ENCODE assay signal across 8 cellular contexts in the genomic region with DNA sequence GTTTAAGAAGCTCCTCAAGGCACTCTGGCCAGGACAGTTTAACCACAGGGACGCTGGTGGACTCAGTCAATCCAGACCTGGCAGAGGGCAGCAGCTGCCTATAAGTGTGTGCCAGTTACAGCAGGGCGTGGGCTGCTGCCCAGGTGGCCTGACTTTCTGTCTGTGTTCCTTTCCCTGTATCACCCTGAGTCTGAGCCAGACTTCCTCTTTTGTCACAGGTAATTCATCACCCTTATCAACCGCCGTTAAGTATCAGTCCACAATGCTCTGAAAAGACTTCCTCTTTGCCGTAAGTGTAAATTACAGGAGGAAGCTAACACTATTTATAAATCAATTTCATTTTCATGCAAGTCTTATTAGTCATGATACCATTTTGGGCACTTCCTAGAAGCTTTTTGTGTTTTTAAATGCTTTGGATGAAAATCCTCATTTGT. TPM values are rescaled to one million over a fixed set of nuclear protein-coding genes. Genes with fewer than 3 reads are reported as not detected.
A peak's percentile ranks its signal among the peaks of the same experiment; 100 is the strongest.
DNase-seq lines count a peak whose midpoint lies in the region; ATAC-seq, FAIRE-seq and TF ChIP-seq lines count a peak whose summit lies in the region.

No MANE protein-coding gene starts in this region.

- ATAC-seq in GM18502 (IDR thresholded peaks at IDR 0.05; ENCODE audit: poor library complexity, unreplicated experiment) (peak; percentile 73), GM21825 (IDR thresholded peaks at IDR 0.05; ENCODE audit: unreplicated experiment) (peak; percentile 79), sciatic nerve (no peak)

- peak overlapping the region; percentile 78 for H3K27ac ChIP-seq in endothelial cell of umbilical vein (ENCODE audit: insufficient read depth, low read depth, low read length)
- peak overlapping the region; percentile 49 to 90 (median 84) for H3K27ac ChIP-seq in spleen

- dilution Hi-C loops in endothelial cell of umbilical vein (cut with MboI; ENCODE audit: extremely low pct_ligation_motif_present, low sequenced_read_pairs), result no loop called here

- FAIRE-seq in endothelial cell of umbilical vein (lab: Jason Lieb, UNC), result peak; percentile 73

- peak; percentile 9 for DNase-seq in M059J (ENCODE audit: low read depth)
- peak; percentile 78 for DNase-seq in SKM-1 (lab: John Stamatoyannopoulos, UW; ENCODE audit: unreplicated experiment)
- DNase-seq in endothelial cell of umbilical vein (ENCODE audit: low read depth, low spot score), result peak; percentile 85
- DNase-seq in spleen, result peak; percentile 87
- no peak for DNase-seq in erythroblast (lab: John Stamatoyannopoulos, UW)
- no peak for DNase-seq in sciatic nerve (ENCODE audit: low spot score)

- H3K9me3 ChIP-seq in endothelial cell of umbilical vein (replicated peaks; ENCODE audit: control insufficient read depth, insufficient read depth, low read length) (no peaks in the 10 kb centered on the region), spleen (no peaks in the 10 kb centered on the region)

- intact Hi-C loops in endothelial cell of umbilical vein (cut with micrococcal nuclease) (loop anchor here (1.0 kb wide), 1 partner anchor 9 kb away; no protein-coding TSS in a partner anchor), spleen (cut with DNase I; ENCODE audit: low total_unique reads) (no loop called here), sciatic nerve (cut with DNase I) (no loop called here)

- H3K27me3 ChIP-seq in endothelial cell of umbilical vein (ENCODE audit: control insufficient read depth in 2 of 2, insufficient read depth in 2 of 2, low read length in 2 of 2) (no peaks in the 10 kb centered on the region), spleen (replicated peaks in 1 of 7) (no peaks in the 10 kb centered on the region)

- peaks cover 92% of the 10 kb centered on the region for H3K79me2 ChIP-seq in endothelial cell of umbilical vein (ENCODE audit: control insufficient read depth, insufficient read depth, low read length)

- H3K4me3 ChIP-seq in endothelial cell of umbilical vein (replicated peaks in 1 of 3; ENCODE audit: insufficient read depth in 1 of 3, low read depth in 1 of 3, low read length in 3 of 3) (peak overlapping the region in 1 of 3 experiments; percentile 41), spleen (peak overlapping the region in 4 of 8 donors; percentile 8 to 55 (median 16))

- peak overlapping the region; percentile 40 for H3K9ac ChIP-seq in endothelial cell of umbilical vein (replicated peaks; ENCODE audit: extremely low read depth, insufficient read depth, low read length)

- peaks cover 0 to 2% of the 10 kb centered on the region in 2 experiments for H3K36me3 ChIP-seq in endothelial cell of umbilical vein (ENCODE audit: control insufficient read depth in 2 of 2, extremely low read depth in 1 of 2, insufficient read depth in 2 of 2, low read length in 2 of 2)
- H3K36me3 ChIP-seq in spleen, result no peaks in the 10 kb centered on the region

- TF ChIP-seq POLR2A in endothelial cell of umbilical vein (IDR thresholded peaks at IDR 0.05; ENCODE audit: low read depth, low read length), result no peak
- no peak for TF ChIP-seq POLR2A in spleen (IDR thresholded peaks at IDR 0.05)
- no peak for TF ChIP-seq POLR2A in erythroblast (IDR thresholded peaks at IDR 0.05; ENCODE audit: low read length)

- POLR2A ChIA-PET in endothelial cell of umbilical vein (lab: Charles Lee), result interaction anchor here (0.7 to 1.3 kb wide), 2 partner anchors 10 to 620 kb away, joined by 3 to 7 read pairs; a partner anchor contains a TSS

- H4K20me1 ChIP-seq in endothelial cell of umbilical vein (replicated peaks; ENCODE audit: control insufficient read depth, extremely low read depth, insufficient read depth, low read length), result no peaks in the 10 kb centered on the region

- H2AFZ ChIP-seq in endothelial cell of umbilical vein (ENCODE audit: low read depth, low read length), result no peak overlapping the region

- no peak for TF ChIP-seq CTCF in endothelial cell of umbilical vein (IDR thresholded peaks at IDR 0.05; ENCODE audit: extremely low read depth in 1 of 2, insufficient read depth in 1 of 2, low read depth in 1 of 2, low read length in 2 of 2)
- no peak for TF ChIP-seq CTCF in spleen (IDR thresholded peaks at IDR 0.05 in 8 of 11, conservative IDR thresholded peaks at IDR 0.05 in 3 of 11)

- WGBS in spleen, 5 donors, result 5 to 11% (median 6%) methylated on average over 5 of the region's 5 CpGs

- peaks cover 33% of the 10 kb centered on the region for H3K4me1 ChIP-seq in endothelial cell of umbilical vein (ENCODE audit: control insufficient read depth, extremely low read depth, insufficient read depth, low read length)
- peaks cover 42 to 96% (median 91%) of the 10 kb centered on the region in 6 donors for H3K4me1 ChIP-seq in spleen

- CTCF ChIA-PET in endothelial cell of umbilical vein (lab: Charles Lee), result interaction anchor here (0.7 to 3.9 kb wide), 11 partner anchors 9 to 65 kb away, joined by 3 to 33 read pairs (median 9); no protein-coding TSS in a partner anchor

- peak overlapping the region; percentile 67 for H3K4me2 ChIP-seq in endothelial cell of umbilical vein (ENCODE audit: insufficient read depth, low read length)

- H3K9me1 ChIP-seq in endothelial cell of umbilical vein (replicated peaks; ENCODE audit: control insufficient read depth, extremely low read depth, insufficient read depth, low read length), result no peaks in the 10 kb centered on the region

- BruUV-seq in endothelial cell of umbilical vein (replicated peaks; lab: Mats Ljungman, UMichigan), result no TSS peak

TF ChIP-seq in endothelial cell of umbilical vein, 7 proteins besides CTCF, POLR2A, EP300 and RAD21:
- TF ChIP-seq MYC (IDR thresholded peaks at IDR 0.05; ENCODE audit: low read depth, low read length) (no peak), FOS (IDR thresholded peaks at IDR 0.05; ENCODE audit: borderline replicate concordance, insufficient read depth, low read length) (peak; percentile 30), GATA2 (IDR thresholded peaks at IDR 0.05; ENCODE audit: insufficient read depth, insufficient read length, low read depth, low read length) (peak; percentile 74), EZH2 (IDR thresholded peaks at IDR 0.05; ENCODE audit: borderline replicate concordance, low read depth, low read length, severe bottlenecking) (no peak)

RNA-seq across cellular contexts. Expression of gene LPIN1, which starts 7.0 kb away (rescaled TPM):
- total RNA-seq in M059J (2014; rRNA removed; shearing (Covaris generic)), result 23.2 and 33.2 TPM in 2 replicates
- total RNA-seq in endothelial cell of umbilical vein (66.6 and 80.4 TPM in 2 replicates), spleen (10 to 100 TPM; 27.3 to 55.7 (median 47.6) TPM), sciatic nerve (141 TPM)
- polyA plus RNA-seq in endothelial cell of umbilical vein (19.5 and 26.6 TPM in 2 replicates), spleen (10 to 100 TPM; 12.3 to 16.1 (median 15.4) TPM)
- 26.1 TPM in 2 replicates for polyA plus RNA-seq in endothelial cell of umbilical vein (2011; cell fraction: cytosol; rRNA removed)
- polyA plus RNA-seq in endothelial cell of umbilical vein (2011; cell fraction: nucleus; rRNA removed), result 77.8 and 85.7 TPM in 2 replicates
- polyA plus RNA-seq in endothelial cell of umbilical vein (2012), result 25.5 and 31.7 TPM in 2 replicates
- 46.4 and 48.3 TPM in 2 replicates for polyA minus RNA-seq in endothelial cell of umbilical vein
- 12.7 TPM for polyA minus RNA-seq in endothelial cell of umbilical vein (2011; cell fraction: cytosol; rRNA and poly(A)+ RNA removed)
- 47.4 and 60.8 TPM in 2 replicates for polyA minus RNA-seq in endothelial cell of umbilical vein (2011; cell fraction: nucleus; rRNA and poly(A)+ RNA removed)

Comparison
In these comparisons a context has a peak if more than half of its experiments do, and no peak if none do; other contexts are left out.
1. DNase-seq: peak in M059J (single experiment), SKM-1 (single experiment), endothelial cell of umbilical vein (single experiment) and spleen (single experiment); none in erythroblast (0 of 2) and sciatic nerve (single experiment).